Comparison of ENCODE assay signal across 21 cellular contexts in the genomic region with DNA sequence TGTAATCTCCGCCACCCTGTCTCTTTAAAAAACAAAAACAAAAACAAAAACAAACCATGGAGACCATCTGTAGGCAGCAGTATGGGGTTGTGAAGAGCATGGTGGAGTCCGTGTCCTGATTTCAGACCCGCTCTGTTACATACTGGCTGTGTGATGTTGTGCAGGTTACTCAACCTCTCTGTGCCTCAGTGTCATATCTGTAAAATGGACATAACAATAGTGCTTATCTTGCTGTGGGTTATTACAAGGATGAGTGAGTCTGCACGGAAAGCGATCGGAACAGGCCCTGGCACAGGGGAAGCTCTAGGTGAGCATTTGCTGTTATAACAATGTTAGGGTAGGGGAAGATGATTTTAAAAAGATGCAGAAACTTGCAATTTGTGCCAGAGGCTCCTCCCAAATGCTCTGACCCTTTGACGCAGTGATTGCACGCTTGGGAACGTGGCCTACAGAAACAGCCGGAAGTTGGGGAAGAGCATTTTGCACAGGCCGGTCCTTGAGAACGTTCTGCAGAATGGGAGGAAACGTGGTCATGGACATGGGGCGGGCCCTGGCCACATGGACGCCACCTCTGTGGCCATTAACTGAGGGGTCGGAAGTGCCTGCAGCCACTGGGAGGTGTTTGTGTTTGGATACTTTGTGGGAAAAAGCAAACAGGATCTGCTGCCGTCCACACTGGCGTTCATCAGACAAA. TPM values are rescaled to one million over a fixed set of nuclear protein-coding genes. Genes with fewer than 3 reads are reported as not detected.
DNase-seq lines count a peak whose midpoint lies in the region; ATAC-seq, FAIRE-seq and TF ChIP-seq lines count a peak whose summit lies in the region.
"Had no signal": no experiment of that assay in that cellular context is flagged by ENCODE, and none has a peak within 500 bp of the region (broad histone marks: within the 10 kb centered on the region; RNA-seq: fewer than 3 reads in every experiment).

No MANE protein-coding gene starts in this region.

- no peak overlapping the region for H3K4me2 ChIP-seq in GM23248 (ENCODE audit: unreplicated experiment)
- no peak overlapping the region for H3K4me2 ChIP-seq in GM12878 (ENCODE audit: control insufficient read depth, insufficient read depth)
- H3K4me2 ChIP-seq in neuronal stem cell (ENCODE audit: insufficient read depth, low read length, poor library complexity, severe bottlenecking): no peak overlapping the region
- H3K4me2 ChIP-seq: SK-N-SH had no signal

- POLR2A ChIA-PET in GM12878 (lab: Charles Lee): no interaction called here

- H3K79me1 ChIP-seq in neuronal stem cell (ENCODE audit: low read depth, low read length): peaks cover under 1% of the 10 kb centered on the region

- H3K9ac ChIP-seq in GM23248: no peak overlapping the region
- no peak overlapping the region for H3K9ac ChIP-seq in GM12878 (ENCODE audit: control insufficient read depth, insufficient read depth, low read length)
- peak overlapping the region; percentile 44 for H3K9ac ChIP-seq in neuronal stem cell (ENCODE audit: low read depth, low read length, poor library complexity)
- H3K9ac ChIP-seq: SK-N-SH had no signal

- ATAC-seq in GM12878 (no peak), gastroesophageal sphincter (peak; percentile 25), HG03159 (IDR thresholded peaks at IDR 0.05; ENCODE audit: unreplicated experiment) (no peak)
- ATAC-seq: left lung had no signal

- WGBS in GM23248 (ENCODE audit: low coverage in 1 of 2, low lambda C conversion rate in 2 of 2, missing lambda C conversion rate in 2 of 2), 2 experiments: 50 to 51% methylated on average over 18 of the region's 18 CpGs
- WGBS in GM12878 (ENCODE audit: insufficient coverage, insufficient replicate concordance, low lambda C conversion rate, missing lambda C conversion rate): 85% methylated on average over 18 of the region's 18 CpGs
- 53 to 60% methylated on average over 10 to 12 of the region's 18 CpGs for WGBS in gastroesophageal sphincter (ENCODE audit: low coverage in 1 of 2), 2 donors
- WGBS in neuronal stem cell (ENCODE audit: extremely low coverage in 2 of 2, insufficient read length in 2 of 2, insufficient replicate concordance in 1 of 2), 2 donors: no CpG with 5 or more reads among the region's 18 CpGs

- H3K27me3 ChIP-seq in GM23248 (replicated peaks; ENCODE audit: insufficient read depth): no peaks in the 10 kb centered on the region
- no peaks in the 10 kb centered on the region for H3K27me3 ChIP-seq in GM12878 (replicated peaks in 1 of 2; ENCODE audit: control insufficient read depth in 2 of 2, insufficient read depth in 2 of 2, low read length in 1 of 2)
- no peaks in the 10 kb centered on the region for H3K27me3 ChIP-seq in gastroesophageal sphincter
- peaks cover 0 to 2% (median 0%) of the 10 kb centered on the region in 3 experiments for H3K27me3 ChIP-seq in neuronal stem cell (ENCODE audit: control insufficient read depth in 3 of 3, insufficient read depth in 3 of 3, low read depth in 1 of 3, low read length in 3 of 3)
- H3K27me3 ChIP-seq: left lung, Peyer's patch had no signal

- intact Hi-C loops in GM12878 (cut with micrococcal nuclease; ENCODE audit: unreplicated experiment) (no loop called here), posterior cingulate gyrus (cut with DNase I) (loop anchor here (10.0 kb wide), 1 partner anchor 102 kb away; no protein-coding TSS in a partner anchor)

- no peak for FAIRE-seq in GM12878 (lab: Jason Lieb, UNC)
- FAIRE-seq: frontal cortex had no signal

- BruUV-seq in GM12878 (replicated peaks; lab: Mats Ljungman, UMichigan): no TSS peak

- H3K14ac ChIP-seq in neuronal stem cell (ENCODE audit: low read length): no peak overlapping the region

- no peak overlapping the region for H2BK12ac ChIP-seq in neuronal stem cell (ENCODE audit: low read length)

- no peaks in the 10 kb centered on the region for H3K9me3 ChIP-seq in GM23248 (ENCODE audit: low read depth)
- no peaks in the 10 kb centered on the region; the same call in 2 of the 3 replicates for H3K9me3 ChIP-seq in GM12878 (replicated peaks; ENCODE audit: control insufficient read depth, insufficient read depth, low read length)
- no peaks in the 10 kb centered on the region for H3K9me3 ChIP-seq in gastroesophageal sphincter
- peaks cover 0 to 2% of the 10 kb centered on the region in 2 donors for H3K9me3 ChIP-seq in neuronal stem cell (replicated peaks in 1 of 2; ENCODE audit: control insufficient read depth in 2 of 2, insufficient read depth in 1 of 2, low read depth in 1 of 2, low read length in 2 of 2)
- H3K9me3 ChIP-seq: left lung, Peyer's patch, SK-N-SH had no signal

- H3K27ac ChIP-seq in GM23248 (no peak overlapping the region), GM12878 (ENCODE audit: control insufficient read depth, insufficient read depth) (no peak overlapping the region), gastroesophageal sphincter (peak overlapping the region in 1 of 4 donors; percentile 22), neuronal stem cell (replicated peaks; ENCODE audit: low read length) (no peak overlapping the region)
- H3K27ac ChIP-seq: left lung, Peyer's patch had no signal

- no peak overlapping the region for H3K23ac ChIP-seq in neuronal stem cell (ENCODE audit: low read depth, low read length, poor library complexity)

- TF ChIP-seq CTCF in GM12878 (IDR thresholded peaks at IDR 0.05 in 2 of 3, conservative IDR thresholded peaks at IDR 0.05 in 1 of 3; ENCODE audit: control insufficient read depth in 2 of 3, extremely low read depth in 1 of 3, insufficient read depth in 1 of 3, low read depth in 3 of 3, low read length in 3 of 3) (no peak), gastroesophageal sphincter (IDR thresholded peaks at IDR 0.05) (no peak)

- H3K4me3 ChIP-seq in GM23248 (no peak overlapping the region), GM12878 (no peak overlapping the region), gastroesophageal sphincter (no peak overlapping the region), neuronal stem cell (ENCODE audit: low read length in 2 of 2) (no peak overlapping the region)
- H3K4me3 ChIP-seq: left lung, Peyer's patch had no signal

- CTCF ChIA-PET in GM12878 (lab: Yijun Ruan, JAX): interaction anchor here (0.6 to 6.3 kb wide), 2 partner anchors 26 to 64 kb away, joined by 5 to 75 read pairs; no protein-coding TSS in a partner anchor

- H4K8ac ChIP-seq in neuronal stem cell (ENCODE audit: low read depth, low read length): no peak overlapping the region

- peak overlapping the region; percentile 27 for H3K18ac ChIP-seq in neuronal stem cell (ENCODE audit: low read length)

- no peaks in the 10 kb centered on the region for H4K20me1 ChIP-seq in GM23248 (ENCODE audit: insufficient read depth)
- no peaks in the 10 kb centered on the region for H4K20me1 ChIP-seq in GM12878 (ENCODE audit: control insufficient read depth, insufficient read depth)

- peak; percentile 44 for DNase-seq in GM23248
- no peak for DNase-seq in GM12878 (ENCODE audit: low read depth, low spot score)
- no peak for DNase-seq in neuronal stem cell (ENCODE audit: low spot score)
- no peak for DNase-seq in posterior cingulate gyrus
- no peak for DNase-seq in NCI-H1092 (lab: John Stamatoyannopoulos, UW)
- no peak for DNase-seq in HuH-7.5 (ENCODE audit: low spot score)
- DNase-seq: activated CD4-positive, alpha-beta T cell treated with anti-CD3 and anti-CD28 coated beads for 4 hours; activated naive CD4-positive, alpha-beta T cell; COR-L47; NCI-H1436 treated with DMSO at 0.1 percent for 48 hours; NCI-H774; occipital lobe; Peyer's patch; SK-N-SH; stimulated activated CD4-positive, alpha-beta T cell treated with anti-CD3 and anti-CD28 coated beads, Interleukin-4, amount 100 ng/mL, for 1 hour; T-helper 9 cell had no signal

- in situ Hi-C loops in GM23248 (cut with MboI) (no loop called here), GM12878 (cut with MboI) (no loop called here)

- H3K79me2 ChIP-seq in GM23248 (ENCODE audit: insufficient read depth) (no peaks in the 10 kb centered on the region), GM12878 (ENCODE audit: control insufficient read depth, insufficient read depth, low read length) (no peaks in the 10 kb centered on the region)

- no peak overlapping the region for H2BK5ac ChIP-seq in neuronal stem cell (ENCODE audit: low read length)

- no peak overlapping the region for H3K4ac ChIP-seq in neuronal stem cell (ENCODE audit: low read length)

- H3K4me1 ChIP-seq in GM23248 (ENCODE audit: insufficient read depth) (no peaks in the 10 kb centered on the region), GM12878 (ENCODE audit: control insufficient read depth, insufficient read depth, low read length) (0 out of 2 replicates have a peak, but pooled peaks cover 3% of the 10 kb centered on the region), gastroesophageal sphincter (peaks cover 0 to 17% (median 3%) of the 10 kb centered on the region in 3 donors), neuronal stem cell (ENCODE audit: control insufficient read depth in 2 of 2, insufficient read depth in 1 of 2, low read depth in 1 of 2, low read length in 2 of 2) (peaks cover 2 to 4% of the 10 kb centered on the region in 2 donors)
- H3K4me1 ChIP-seq: left lung had no signal

- TF ChIP-seq POLR2A in GM12878 (IDR thresholded peaks at IDR 0.05; ENCODE audit: low read depth, low read length) (peak; percentile 23; the same call in 1 of the 2 replicates), gastroesophageal sphincter (IDR thresholded peaks at IDR 0.05) (no peak)

- peaks cover 6% of the 10 kb centered on the region; the same call in 1 of the 2 replicates for H3F3A ChIP-seq in GM23248 (ENCODE audit: insufficient read depth)

- no peaks in the 10 kb centered on the region for H3K9me2 ChIP-seq in GM23248 (ENCODE audit: insufficient read depth)
- H3K9me2 ChIP-seq: SK-N-SH had no signal

- SMC1A ChIA-PET in GM12878 (lab: Charles Lee; ENCODE audit: uncharacterized antibody, unreplicated experiment): no interaction called here

- H2AFZ ChIP-seq in GM23248 (no peak overlapping the region), GM12878 (ENCODE audit: control insufficient read depth, low read depth, low read length) (no peak overlapping the region), neuronal stem cell (ENCODE audit: low read length) (no peak overlapping the region)

- no peak overlapping the region for H4K91ac ChIP-seq in neuronal stem cell (ENCODE audit: low read depth, low read length, poor library complexity)

- RAD21 ChIA-PET in GM12878 (lab: Charles Lee; ENCODE audit: unreplicated experiment): no interaction called here

- H2AK5ac ChIP-seq in neuronal stem cell (ENCODE audit: low read depth, low read length): no peak overlapping the region

- TF ChIP-seq EP300 in GM12878 (IDR thresholded peaks at IDR 0.05; ENCODE audit: borderline replicate concordance in 1 of 2, control insufficient read depth in 1 of 2, low read depth in 2 of 2, low read length in 2 of 2) (no peak), gastroesophageal sphincter (IDR thresholded peaks at IDR 0.05) (no peak)

- no peak overlapping the region for H2BK15ac ChIP-seq in neuronal stem cell (ENCODE audit: low read length)

- no peak for TF ChIP-seq RAD21 in GM12878 (IDR thresholded peaks at IDR 0.05; ENCODE audit: insufficient read depth, low read depth, low read length)

- H2BK120ac ChIP-seq in neuronal stem cell (ENCODE audit: low read depth, low read length): no peak overlapping the region

- H3K36me3 ChIP-seq in GM23248 (ENCODE audit: low read depth): peaks cover 13% of the 10 kb centered on the region; the same call in 1 of the 2 replicates
- H3K36me3 ChIP-seq in GM12878 (ENCODE audit: control insufficient read depth in 2 of 2, insufficient read depth in 2 of 2, low read length in 1 of 2): peaks cover 0 to 4% of the 10 kb centered on the region in 2 experiments; a peak in 2 of 4 replicates
- peaks cover 0 to 32% of the 10 kb centered on the region in 2 donors for H3K36me3 ChIP-seq in gastroesophageal sphincter
- H3K36me3 ChIP-seq in neuronal stem cell (replicated peaks in 1 of 2; ENCODE audit: control insufficient read depth in 2 of 2, insufficient read depth in 2 of 2, low read length in 2 of 2): peaks cover 6 to 16% of the 10 kb centered on the region in 2 donors

RNA-seq across cellular contexts. Expression of gene SELENOW, which starts 15.7 kb away (rescaled TPM):
- total RNA-seq in GM23248 (2014; rRNA removed; shearing (Covaris generic)): 436 and 571 TPM in 2 replicates
- 558 and 561 TPM in 2 replicates for polyA plus RNA-seq in GM23248 (2016; fragmentation: Nextera tagmentation; extraction: Ambion mirVana)
- 15.6 and 16.9 TPM in 2 replicates for total RNA-seq in GM12878 (2013; cell fraction: nucleolus; rRNA removed)
- 120 and 125 TPM in 2 replicates for total RNA-seq in GM12878 (2014; rRNA removed)
- 58.5 and 62.8 TPM in 2 replicates for total RNA-seq in GM12878 (2014; rRNA removed; fragmentation: Illumina TruSeq; extraction: Trizol)
- total RNA-seq in GM12878 (2021): 53.3 and 55.6 TPM in 2 replicates
- 37.1 TPM for polyA plus RNA-seq in GM12878 (2011; ENCODE audit: low read depth)
- polyA plus RNA-seq in GM12878 (2011; rRNA removed): 50.1 and 70.5 TPM in 2 replicates
- 105 and 116 TPM in 2 replicates for polyA plus RNA-seq in GM12878 (2011; cell fraction: cytosol; rRNA removed)
- polyA plus RNA-seq in GM12878 (2011; cell fraction: nucleus; rRNA removed): 56.0 and 61.1 TPM in 2 replicates
- 51.6 and 51.9 TPM in 2 replicates for polyA plus RNA-seq in GM12878 (2012)
- polyA plus RNA-seq in GM12878 (2014; fragmentation: Illumina TruSeq; extraction: Trizol): 49.6 and 71.6 TPM in 2 replicates
- polyA plus RNA-seq in GM12878 (2014; fragmentation: Nextera tagmentation; extraction: Ambion mirVana): 100 to 1,000 TPM; 127 to 186 TPM
- polyA plus RNA-seq in GM12878 (2014; rRNA removed): 107 and 114 TPM in 2 replicates
- polyA plus RNA-seq in GM12878 (2016; fragmentation: Nextera tagmentation; extraction: Ambion mirVana): 100 to 1,000 TPM in 1 of 2 experiments, 10 to 100 TPM in 1; 95.4 to 106 TPM
- polyA minus RNA-seq in GM12878 (2011; rRNA and poly(A)+ RNA removed): 11.3 and 36.4 TPM in 2 replicates
- 13.6 and 13.9 TPM in 2 replicates for polyA minus RNA-seq in GM12878 (2011; cell fraction: cytosol; rRNA and poly(A)+ RNA removed)
- polyA minus RNA-seq in GM12878 (2011; cell fraction: nucleus; rRNA and poly(A)+ RNA removed): 9.9 and 16.6 TPM in 2 replicates
- total RNA-seq in gastroesophageal sphincter: 1,000 to 10,000 TPM; 1,196 to 1,646 (median 1,370) TPM
- polyA plus RNA-seq in neuronal stem cell (2013, experiment 1 of 2): 198 TPM
- 189 TPM for polyA plus RNA-seq in neuronal stem cell (2013, experiment 2 of 2)

RNA-seq across cellular contexts. Expression of gene NOP53, which starts 17.4 kb away (rescaled TPM):
- 58.3 and 62.8 TPM in 2 replicates for total RNA-seq in GM23248 (2014; rRNA removed; shearing (Covaris generic))
- polyA plus RNA-seq in GM23248 (2016; fragmentation: Nextera tagmentation; extraction: Ambion mirVana) (39.8 and 40.7 TPM in 2 replicates), GM12878 (2011; rRNA removed) (198 and 222 TPM in 2 replicates), GM12878 (2014; fragmentation: Illumina TruSeq; extraction: Trizol) (69.0 and 148 TPM in 2 replicates), GM12878 (2014; fragmentation: Nextera tagmentation; extraction: Ambion mirVana) (10 to 100 TPM in 1 of 2 experiments, 1 to 10 TPM in 1; 6.0 to 32.3 TPM), GM12878 (2014; rRNA removed) (386 and 428 TPM in 2 replicates), GM12878 (2016; fragmentation: Nextera tagmentation; extraction: Ambion mirVana) (10 to 100 TPM; 71.4 to 94.2 TPM)
- 36.5 and 43.0 TPM in 2 replicates for total RNA-seq in GM12878 (2013; cell fraction: nucleolus; rRNA removed)
- total RNA-seq in GM12878 (2014; rRNA removed) (254 and 317 TPM in 2 replicates), GM12878 (2014; rRNA removed; fragmentation: Illumina TruSeq; extraction: Trizol) (180 and 186 TPM in 2 replicates), GM12878 (2021) (336 and 356 TPM in 2 replicates), gastroesophageal sphincter (100 to 1,000 TPM; 332 to 592 (median 362) TPM)
- 311 TPM for polyA plus RNA-seq in GM12878 (2011; ENCODE audit: low read depth)
- polyA plus RNA-seq in GM12878 (2011; cell fraction: cytosol; rRNA removed): 205 and 251 TPM in 2 replicates
- polyA plus RNA-seq in GM12878 (2011; cell fraction: nucleus; rRNA removed): 117 and 146 TPM in 2 replicates
- 464 and 758 TPM in 2 replicates for polyA plus RNA-seq in GM12878 (2012)
- polyA minus RNA-seq in GM12878 (2011; rRNA and poly(A)+ RNA removed): 57.8 and 115 TPM in 2 replicates
- polyA minus RNA-seq in GM12878 (2011; cell fraction: cytosol; rRNA and poly(A)+ RNA removed): 79.2 and 82.4 TPM in 2 replicates
- 28.7 and 44.8 TPM in 2 replicates for polyA minus RNA-seq in GM12878 (2011; cell fraction: nucleus; rRNA and poly(A)+ RNA removed)
- 401 TPM for polyA plus RNA-seq in neuronal stem cell (2013, experiment 1 of 2)
- 405 TPM for polyA plus RNA-seq in neuronal stem cell (2013, experiment 2 of 2)

RNA-seq across cellular contexts. Expression of gene TPRX1, which starts 41.6 kb away (rescaled TPM):
- total RNA-seq in GM23248 (2014; rRNA removed; shearing (Covaris generic)): not detected in 2 replicates
- polyA plus RNA-seq in GM23248 (2016; fragmentation: Nextera tagmentation; extraction: Ambion mirVana) (not detected in 2 replicates), GM12878 (2011; rRNA removed) (not detected in 2 replicates), GM12878 (2014; fragmentation: Illumina TruSeq; extraction: Trizol) (not detected in 2 replicates), GM12878 (2014; fragmentation: Nextera tagmentation; extraction: Ambion mirVana) (not detected), GM12878 (2014; rRNA removed) (not detected in 2 replicates), GM12878 (2016; fragmentation: Nextera tagmentation; extraction: Ambion mirVana) (not detected)
- total RNA-seq in GM12878 (2013; cell fraction: nucleolus; rRNA removed): not detected in 2 replicates
- total RNA-seq in GM12878 (2014; rRNA removed) (not detected in 2 replicates), GM12878 (2014; rRNA removed; fragmentation: Illumina TruSeq; extraction: Trizol) (not detected in 2 replicates), GM12878 (2021) (not detected in 2 replicates), gastroesophageal sphincter (not detected)
- not detected for polyA plus RNA-seq in GM12878 (2011; ENCODE audit: low read depth)
- polyA plus RNA-seq in GM12878 (2011; cell fraction: cytosol; rRNA removed): not detected in 2 replicates
- polyA plus RNA-seq in GM12878 (2011; cell fraction: nucleus; rRNA removed): not detected in 2 replicates
- polyA plus RNA-seq in GM12878 (2012): not detected in 2 replicates
- polyA minus RNA-seq in GM12878 (2011; rRNA and poly(A)+ RNA removed): not detected in 2 replicates
- not detected in 2 replicates for polyA minus RNA-seq in GM12878 (2011; cell fraction: cytosol; rRNA and poly(A)+ RNA removed)
- not detected in 2 replicates for polyA minus RNA-seq in GM12878 (2011; cell fraction: nucleus; rRNA and poly(A)+ RNA removed)
- not detected for polyA plus RNA-seq in neuronal stem cell (2013, experiment 1 of 2)
- polyA plus RNA-seq in neuronal stem cell (2013, experiment 2 of 2): not detected
- total RNA-seq: frontal cortex, left lung, occipital lobe, Peyer's patch, subcutaneous adipose tissue had no signal
- polyA plus RNA-seq: SK-N-SH had no signal

RNA-seq across cellular contexts. Expression of gene EHD2, which starts 49.5 kb away (rescaled TPM):
- 163 and 169 TPM in 2 replicates for total RNA-seq in GM23248 (2014; rRNA removed; shearing (Covaris generic))
- 498 and 517 TPM in 2 replicates for polyA plus RNA-seq in GM23248 (2016; fragmentation: Nextera tagmentation; extraction: Ambion mirVana)
- total RNA-seq in GM12878 (2013; cell fraction: nucleolus; rRNA removed): not detected in 2 replicates
- not detected in 2 replicates for total RNA-seq in GM12878 (2014; rRNA removed)
- total RNA-seq in GM12878 (2014; rRNA removed; fragmentation: Illumina TruSeq; extraction: Trizol): not detected in 2 replicates
- 0.23 and 0.27 TPM in 2 replicates for total RNA-seq in GM12878 (2021)
- polyA plus RNA-seq in GM12878 (2011; ENCODE audit: low read depth): not detected
- polyA plus RNA-seq in GM12878 (2011; rRNA removed): not detected in 2 replicates
- not detected in 2 replicates for polyA plus RNA-seq in GM12878 (2011; cell fraction: cytosol; rRNA removed)
- not detected in 2 replicates for polyA plus RNA-seq in GM12878 (2011; cell fraction: nucleus; rRNA removed)
- polyA plus RNA-seq in GM12878 (2012): not detected in 2 replicates
- not detected in 2 replicates for polyA plus RNA-seq in GM12878 (2014; fragmentation: Illumina TruSeq; extraction: Trizol)
- polyA plus RNA-seq in GM12878 (2014; fragmentation: Nextera tagmentation; extraction: Ambion mirVana): not detected
- not detected in 2 replicates for polyA plus RNA-seq in GM12878 (2014; rRNA removed)
- under 1 TPM; 0.12 to 0.24 TPM for polyA plus RNA-seq in GM12878 (2016; fragmentation: Nextera tagmentation; extraction: Ambion mirVana)
- polyA minus RNA-seq in GM12878 (2011; rRNA and poly(A)+ RNA removed): 0.15 TPM in 1 of 2 replicates, not detected in the other
- not detected in 2 replicates for polyA minus RNA-seq in GM12878 (2011; cell fraction: cytosol; rRNA and poly(A)+ RNA removed)
- polyA minus RNA-seq in GM12878 (2011; cell fraction: nucleus; rRNA and poly(A)+ RNA removed): not detected in 2 replicates
- 100 to 1,000 TPM; 149 to 383 (median 159) TPM for total RNA-seq in gastroesophageal sphincter
- 2.5 TPM for polyA plus RNA-seq in neuronal stem cell (2013, experiment 1 of 2)
- polyA plus RNA-seq in neuronal stem cell (2013, experiment 2 of 2): 2.3 TPM

RNA-seq across cellular contexts. Expression of gene CRX, which starts 59.0 kb away (rescaled TPM):
- not detected in 2 replicates for total RNA-seq in GM23248 (2014; rRNA removed; shearing (Covaris generic))
- polyA plus RNA-seq in GM23248 (2016; fragmentation: Nextera tagmentation; extraction: Ambion mirVana) (not detected in 2 replicates), GM12878 (2011; rRNA removed) (not detected in 2 replicates), GM12878 (2014; fragmentation: Illumina TruSeq; extraction: Trizol) (not detected in 2 replicates), GM12878 (2014; fragmentation: Nextera tagmentation; extraction: Ambion mirVana) (not detected), GM12878 (2014; rRNA removed) (not detected in 2 replicates), GM12878 (2016; fragmentation: Nextera tagmentation; extraction: Ambion mirVana) (not detected)
- total RNA-seq in GM12878 (2013; cell fraction: nucleolus; rRNA removed): not detected in 2 replicates
- total RNA-seq in GM12878 (2014; rRNA removed) (not detected in 2 replicates), GM12878 (2014; rRNA removed; fragmentation: Illumina TruSeq; extraction: Trizol) (not detected in 2 replicates), GM12878 (2021) (not detected in 2 replicates), gastroesophageal sphincter (not detected)
- polyA plus RNA-seq in GM12878 (2011; ENCODE audit: low read depth): not detected
- polyA plus RNA-seq in GM12878 (2011; cell fraction: cytosol; rRNA removed): not detected in 2 replicates
- not detected in 2 replicates for polyA plus RNA-seq in GM12878 (2011; cell fraction: nucleus; rRNA removed)
- not detected in 2 replicates for polyA plus RNA-seq in GM12878 (2012)
- polyA minus RNA-seq in GM12878 (2011; rRNA and poly(A)+ RNA removed): not detected in 2 replicates
- polyA minus RNA-seq in GM12878 (2011; cell fraction: cytosol; rRNA and poly(A)+ RNA removed): not detected in 2 replicates
- not detected in 2 replicates for polyA minus RNA-seq in GM12878 (2011; cell fraction: nucleus; rRNA and poly(A)+ RNA removed)
- polyA plus RNA-seq in neuronal stem cell (2013, experiment 1 of 2): 0.14 TPM
- 0.08 TPM for polyA plus RNA-seq in neuronal stem cell (2013, experiment 2 of 2)
- total RNA-seq: frontal cortex, left lung, occipital lobe, Peyer's patch, subcutaneous adipose tissue had no signal
- polyA plus RNA-seq: SK-N-SH had no signal
